8 cellular contexts compared by ENCODE assay signal in the genomic region with DNA sequence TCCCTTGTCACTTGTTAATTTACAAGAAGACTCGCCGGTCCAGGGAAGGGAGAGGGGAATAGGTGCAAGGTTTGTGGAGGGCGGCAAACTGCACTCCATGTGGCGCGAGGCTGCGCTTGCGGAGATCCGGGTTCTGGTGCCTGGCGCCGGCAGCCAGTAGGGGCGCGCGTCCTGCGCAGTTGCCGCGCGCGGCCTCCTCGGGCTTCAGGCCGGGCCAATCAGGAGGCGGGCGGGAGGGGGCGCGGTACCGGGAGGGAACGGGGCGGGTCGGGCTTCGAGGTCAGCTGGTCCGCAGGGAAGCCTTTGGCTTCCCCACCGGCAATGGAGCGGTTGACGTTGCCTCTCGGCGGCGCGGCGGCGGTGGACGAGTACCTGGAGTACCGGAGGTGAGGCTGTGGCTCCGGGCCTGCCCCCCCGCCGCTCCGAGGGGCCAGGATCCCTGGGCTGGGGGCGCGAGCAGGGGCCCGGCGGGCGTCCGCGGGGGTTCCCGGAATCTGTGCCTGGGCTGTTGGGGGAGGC. TPM values are rescaled to one million over a fixed set of nuclear protein-coding genes. Genes with fewer than 3 reads are reported as not detected.
DNase-seq lines count a peak whose midpoint lies in the region; TF ChIP-seq lines count a peak whose summit lies in the region.

A gene with protein sequence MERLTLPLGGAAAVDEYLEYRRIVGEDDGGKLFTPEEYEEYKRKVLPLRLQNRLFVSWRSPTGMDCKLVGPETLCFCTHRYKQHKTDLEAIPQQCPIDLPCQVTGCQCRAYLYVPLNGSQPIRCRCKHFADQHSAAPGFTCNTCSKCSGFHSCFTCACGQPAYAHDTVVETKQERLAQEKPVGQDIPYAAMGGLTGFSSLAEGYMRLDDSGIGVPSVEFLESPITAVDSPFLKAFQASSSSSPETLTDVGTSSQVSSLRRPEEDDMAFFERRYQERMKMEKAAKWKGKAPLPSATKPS (plus strand): TSS at position 302 of the 519 bp plus-strand sequence. CDS start 20 bp downstream, at position 322.

- H3K79me2 ChIP-seq in smooth muscle cell (ENCODE audit: low read depth): no peaks in the 10 kb centered on the region

- DNase-seq in GM12865 (ENCODE audit: low read depth) (peak; percentile 92), HFFc6 (no peak), NCI-H1092 (lab: John Stamatoyannopoulos, UW) (peak; percentile 84), T-helper 9 cell (peak; percentile 77), MCF 10A (ENCODE audit: unreplicated experiment) (no peak), iPS-NIHi11 (ENCODE audit: low spot score) (peak; percentile 89), smooth muscle cell (lab: John Stamatoyannopoulos, UW; ENCODE audit: unreplicated experiment) (peak; percentile 25), HAP-1 (ENCODE audit: low spot score in 2 of 2) (no peak)

- in situ Hi-C loops in HAP-1 (cut with MboI; ENCODE audit: low sequenced_read_pairs): no loop called here

- no TSS peak for BruUV-seq in MCF 10A (replicated peaks; lab: Mats Ljungman, UMichigan)

- peak within 1 kb of the TSS; percentile 84 for H2AFZ ChIP-seq in smooth muscle cell (ENCODE audit: low read depth)

- CTCF ChIA-PET in MCF 10A (lab: Yijun Ruan, JAX): interaction anchor here (0.6 kb wide), 1 partner anchor 123 kb away, joined by 3 read pairs; no protein-coding TSS in a partner anchor

- intact Hi-C loops in MCF 10A (cut with micrococcal nuclease): no loop called here

- H3K27me3 ChIP-seq in smooth muscle cell (ENCODE audit: low read depth) (no peaks in the 10 kb centered on the region), HAP-1 (ENCODE audit: low read depth) (no peaks in the 10 kb centered on the region)

- H3F3A ChIP-seq in smooth muscle cell (ENCODE audit: low read depth): no peaks in the 10 kb centered on the region

- H3K27ac Mint-ChIP-seq in HFFc6 (no peak within 1 kb of the TSS), MCF 10A (ENCODE audit: low read depth, unreplicated experiment) (no peak within 1 kb of the TSS)

- H3K4me1 Mint-ChIP-seq in HFFc6 (ENCODE audit: low read depth) (no peaks in the 10 kb centered on the region), MCF 10A (ENCODE audit: insufficient read depth, unreplicated experiment) (no peaks in the 10 kb centered on the region)

- H3K9me3 ChIP-seq in smooth muscle cell (replicated peaks; ENCODE audit: low read depth) (no peaks in the 10 kb centered on the region), HAP-1 (no peaks in the 10 kb centered on the region; the same call in 1 of the 2 replicates)

- H3K27ac ChIP-seq in smooth muscle cell (ENCODE audit: low read depth): no peak within 1 kb of the TSS

- H3K4me2 ChIP-seq in smooth muscle cell: peak within 1 kb of the TSS; percentile 94

- H3K9me3 Mint-ChIP-seq in HFFc6 (no peaks in the 10 kb centered on the region), MCF 10A (ENCODE audit: unreplicated experiment) (peaks cover 8% of the 10 kb centered on the region)

- TF ChIP-seq CTCF in GM12865 (IDR thresholded peaks at IDR 0.05; ENCODE audit: insufficient read depth, low read depth, low read length, missing control alignments): peak; percentile 89
- TF ChIP-seq CTCF in HFFc6 (IDR thresholded peaks at IDR 0.05): peak; percentile 63
- TF ChIP-seq CTCF in MCF 10A (IDR thresholded peaks at IDR 0.05; ENCODE audit: unreplicated experiment): no peak
- peak; percentile 64 for TF ChIP-seq CTCF in smooth muscle cell (IDR thresholded peaks at IDR 0.05; ENCODE audit: borderline replicate concordance, insufficient read depth, poor library complexity, severe bottlenecking)

- H4K20me1 ChIP-seq in smooth muscle cell (ENCODE audit: low read depth): no peaks in the 10 kb centered on the region

- POLR2A ChIA-PET in MCF 10A (lab: Yijun Ruan, JAX): no interaction called here

- H3K36me3 Mint-ChIP-seq in HFFc6 (ENCODE audit: low read depth) (no peaks in the 10 kb centered on the region), MCF 10A (ENCODE audit: insufficient read depth, unreplicated experiment) (no peaks in the 10 kb centered on the region)

- WGBS in smooth muscle cell (ENCODE audit: low lambda C conversion rate): under 1% methylated on average over 38 of the region's 53 CpGs

- no peak within 1 kb of the TSS for H3K9ac ChIP-seq in smooth muscle cell (ENCODE audit: low read depth)

- H3K36me3 ChIP-seq in smooth muscle cell (ENCODE audit: low read depth) (no peaks in the 10 kb centered on the region), HAP-1 (replicated peaks) (no peaks in the 10 kb centered on the region)

- no peaks in the 10 kb centered on the region for H3K4me1 ChIP-seq in smooth muscle cell (ENCODE audit: low read depth)
- H3K4me1 ChIP-seq in HAP-1: no peaks in the 10 kb centered on the region

- peak within 1 kb of the TSS; percentile 34 for H3K4me3 Mint-ChIP-seq in HFFc6
- H3K4me3 Mint-ChIP-seq in MCF 10A (ENCODE audit: unreplicated experiment): peak within 1 kb of the TSS; percentile 28

- H3K27me3 Mint-ChIP-seq in HFFc6 (ENCODE audit: insufficient read depth): peaks cover 10% of the 10 kb centered on the region
- no peaks in the 10 kb centered on the region for H3K27me3 Mint-ChIP-seq in MCF 10A (ENCODE audit: insufficient read depth, unreplicated experiment)

- peak within 1 kb of the TSS; percentile 82 for H3K4me3 ChIP-seq in GM12865 (ENCODE audit: low read depth, low read length)
- peak within 1 kb of the TSS; percentile 62 for H3K4me3 ChIP-seq in smooth muscle cell
- no peak within 1 kb of the TSS for H3K4me3 ChIP-seq in HAP-1

RNA-seq across cellular contexts. Expression of the gene that starts here (rescaled TPM):
- total RNA-seq in HFFc6 (2021; fragmentation: NEBNext Ultra II Directional; extraction: Animal tissue kit (Norgen Biotek cat#: 25700)): under 1 TPM in 2 of 6 experiments, not detected in 4; 0.09 to 0.14 TPM
- total RNA-seq in MCF 10A (2022): 0.25 and 0.44 TPM in 2 replicates
- total RNA-seq in smooth muscle cell: 3.0 and 4.2 TPM in 2 replicates
- 0.78 and 1.4 TPM in 2 replicates for polyA plus RNA-seq in smooth muscle cell

Comparison
In these comparisons a context has a peak if more than half of its experiments do, and no peak if none do; other contexts are left out.
1. DNase-seq: peak in GM12865 (single experiment), NCI-H1092 (single experiment), T-helper 9 cell (single experiment), iPS-NIHi11 (single experiment) and smooth muscle cell (single experiment); none in HFFc6 (single experiment), MCF 10A (single experiment) and HAP-1 (0 of 2).